ENCODE assay signal across 20 cellular contexts in genomic region chr2:35963344-35963743, GRCh38.
A peak's percentile ranks its signal among the peaks of the same experiment; 100 is the strongest.
DNase-seq lines count a peak whose midpoint lies in the region; ATAC-seq and TF ChIP-seq lines count a peak whose summit lies in the region.
"Had no signal": no experiment of that assay in that cellular context is flagged by ENCODE, and none has a peak within 500 bp of the region (broad histone marks: within the 10 kb centered on the region; RNA-seq: fewer than 3 reads in every experiment).

No MANE protein-coding gene starts in this region.

- H3K79me2 ChIP-seq in SK-N-SH (ENCODE audit: insufficient read depth), result no peaks in the 10 kb centered on the region

- ATAC-seq in SK-N-SH treated with all-trans-retinoic acid at 6 μM for 48 hours, result no peak
- ATAC-seq in stimulated activated effector memory CD8-positive, alpha-beta T cell treated with anti-CD3 and anti-CD28 coated beads, Interleukin-12 subunit alpha, Interleukin-12 subunit beta, amount 100 ng/mL, for 72 hours, result no peak
- ATAC-seq in GM21717 (IDR thresholded peaks at IDR 0.05; ENCODE audit: unreplicated experiment), result no peak
- ATAC-seq: HepG2 had no signal

- no peak overlapping the region for H3K27ac ChIP-seq in SK-N-SH (ENCODE audit: low read depth in 2 of 2, low read length in 1 of 2)
- H3K27ac ChIP-seq: 22Rv1, GM23248 had no signal

- TF ChIP-seq RAD21 in SK-N-SH (IDR thresholded peaks at IDR 0.05; ENCODE audit: low read length), result no peak

- H3K27ac Mint-ChIP-seq in endothelial cell (ENCODE audit: unreplicated experiment), result peak overlapping the region; percentile 84
- peak overlapping the region; percentile 59 for H3K27ac Mint-ChIP-seq in mesothelial cell of epicardium
- no peak overlapping the region for H3K27ac Mint-ChIP-seq in stimulated activated effector memory CD8-positive, alpha-beta T cell treated with anti-CD3 and anti-CD28 coated beads, Interleukin-12 subunit alpha, Interleukin-12 subunit beta, amount 100 ng/mL, for 72 hours
- H3K27ac Mint-ChIP-seq: HFFc6 had no signal

- H3K4me3 Mint-ChIP-seq in endothelial cell (ENCODE audit: unreplicated experiment) (no peak overlapping the region), mesothelial cell of epicardium (no peak overlapping the region)
- no peak overlapping the region for H3K4me3 Mint-ChIP-seq in stimulated activated effector memory CD8-positive, alpha-beta T cell treated with anti-CD3 and anti-CD28 coated beads, Interleukin-12 subunit alpha, Interleukin-12 subunit beta, amount 100 ng/mL, for 72 hours
- H3K4me3 Mint-ChIP-seq: H9 had no signal

- H3K27me3 Mint-ChIP-seq in endothelial cell (ENCODE audit: unreplicated experiment) (no peaks in the 10 kb centered on the region), mesothelial cell of epicardium (ENCODE audit: low read depth) (no peaks in the 10 kb centered on the region)

- TF ChIP-seq EP300 in SK-N-SH (IDR thresholded peaks at IDR 0.05; ENCODE audit: borderline replicate concordance in 1 of 2, low read depth in 1 of 2, low read length in 1 of 2), result no peak

- CTCF ChIA-PET in SK-N-SH (lab: Yijun Ruan, JAX), result interaction anchor here (1.6 kb wide), 1 partner anchor 10 kb away, joined by 3 read pairs; no protein-coding TSS in a partner anchor

- POLR2A ChIA-PET in SK-N-SH (lab: Yijun Ruan, JAX), result no interaction called here

- no peak overlapping the region for H2AFZ ChIP-seq in SK-N-SH (ENCODE audit: low read depth)
- H2AFZ ChIP-seq: GM23248 had no signal

- peaks cover 12% of the 10 kb centered on the region for H3K36me3 Mint-ChIP-seq in endothelial cell (ENCODE audit: low read depth, unreplicated experiment)
- H3K36me3 Mint-ChIP-seq in mesothelial cell of epicardium, result peaks cover 4% of the 10 kb centered on the region
- H3K36me3 Mint-ChIP-seq in stimulated activated effector memory CD8-positive, alpha-beta T cell treated with anti-CD3 and anti-CD28 coated beads, Interleukin-12 subunit alpha, Interleukin-12 subunit beta, amount 100 ng/mL, for 72 hours, result no peaks in the 10 kb centered on the region

- 7% methylated on average over 1 of the region's 1 CpG for WGBS in SK-N-SH (ENCODE audit: low lambda C conversion rate)

- no peak overlapping the region for H3K9ac ChIP-seq in SK-N-SH
- H3K9ac ChIP-seq: GM23248 had no signal

- TF ChIP-seq CTCF in SK-N-SH (IDR thresholded peaks at IDR 0.05) (no peak), endothelial cell (IDR thresholded peaks at IDR 0.05; ENCODE audit: unreplicated experiment) (no peak), mesothelial cell of epicardium (IDR thresholded peaks at IDR 0.05; ENCODE audit: unreplicated experiment) (no peak)

- no peaks in the 10 kb centered on the region for H3F3A ChIP-seq in SK-N-SH (replicated peaks; ENCODE audit: insufficient read depth)

- H3K9me3 Mint-ChIP-seq in endothelial cell (ENCODE audit: unreplicated experiment) (no peaks in the 10 kb centered on the region), mesothelial cell of epicardium (peaks cover 8% of the 10 kb centered on the region)
- H3K9me3 Mint-ChIP-seq in stimulated activated effector memory CD8-positive, alpha-beta T cell treated with anti-CD3 and anti-CD28 coated beads, Interleukin-12 subunit alpha, Interleukin-12 subunit beta, amount 100 ng/mL, for 72 hours, result no peaks in the 10 kb centered on the region
- H3K9me3 Mint-ChIP-seq: HFFc6 had no signal

- peaks cover 0 to 8% of the 10 kb centered on the region in 2 experiments; a peak in 1 of 4 replicates for H3K4me1 ChIP-seq in SK-N-SH (ENCODE audit: control insufficient read depth in 1 of 2, insufficient read depth in 2 of 2, low read depth in 1 of 2, low read length in 1 of 2)

- H3K4me1 Mint-ChIP-seq in endothelial cell (ENCODE audit: unreplicated experiment), result peaks cover 20% of the 10 kb centered on the region
- peaks cover 18% of the 10 kb centered on the region for H3K4me1 Mint-ChIP-seq in mesothelial cell of epicardium
- H3K4me1 Mint-ChIP-seq in stimulated activated effector memory CD8-positive, alpha-beta T cell treated with anti-CD3 and anti-CD28 coated beads, Interleukin-12 subunit alpha, Interleukin-12 subunit beta, amount 100 ng/mL, for 72 hours, result no peaks in the 10 kb centered on the region

- H3K27me3 ChIP-seq in SK-N-SH (ENCODE audit: insufficient read depth), result no peaks in the 10 kb centered on the region

- H3K4me2 ChIP-seq in SK-N-SH, result peak overlapping the region; percentile 65; the same call in 1 of the 2 replicates

- DNase-seq in SK-N-SH, result no peak
- DNase-seq in endothelial cell (ENCODE audit: low spot score), result no peak
- DNase-seq in mesothelial cell of epicardium (ENCODE audit: low spot score in 2 of 2, unreplicated experiment in 2 of 2), result no peak
- DNase-seq in ecto neural progenitor cell (ENCODE audit: low spot score), result no peak
- no peak for DNase-seq in stimulated activated effector memory CD8-positive, alpha-beta T cell treated with anti-CD3 and anti-CD28 coated beads, Interleukin-12 subunit alpha, Interleukin-12 subunit beta, amount 100 ng/mL, for 72 hours (ENCODE audit: low spot score in 2 of 2)
- DNase-seq: ACHN, H9, HFFc6, Karpas-422, NCI-H1105, NCI-H1436 treated with DMSO at 0.1 percent for 48 hours, NCI-H187 treated with DMSO at 0.1 percent for 48 hours, NCI-H2171 treated with DMSO at 0.1 percent for 48 hours, NCI-H524, NCI-H748 treated with DMSO at 0.1 percent for 48 hours had no signal

- H4K20me1 ChIP-seq in SK-N-SH (ENCODE audit: insufficient read depth), result no peaks in the 10 kb centered on the region

- no peaks in the 10 kb centered on the region for H3K9me3 ChIP-seq in SK-N-SH

- H3K4me3 ChIP-seq in SK-N-SH (ENCODE audit: low read depth in 2 of 2, low read length in 1 of 2), result no peak overlapping the region
- H3K4me3 ChIP-seq: GM23248 had no signal

- H3K9me2 ChIP-seq in SK-N-SH, result no peaks in the 10 kb centered on the region; the same call in 1 of the 2 replicates

- H3K36me3 ChIP-seq in SK-N-SH (replicated peaks in 1 of 2; ENCODE audit: control insufficient read depth in 1 of 2, insufficient read depth in 2 of 2, low read length in 1 of 2), result no peaks in the 10 kb centered on the region

TF ChIP-seq in SK-N-SH, 30 proteins besides CTCF, POLR2A, EP300 and RAD21 (continues in another document):
- TF ChIP-seq MXI1 (IDR thresholded peaks at IDR 0.05; ENCODE audit: low read depth, low read length), result no peak
- TF ChIP-seq NRF1 (IDR thresholded peaks at IDR 0.05; ENCODE audit: low read depth, low read length), result no peak
- TF ChIP-seq RCOR1 (IDR thresholded peaks at IDR 0.05; ENCODE audit: low read length), result no peak
- TF ChIP-seq NFIC (IDR thresholded peaks at IDR 0.05; ENCODE audit: borderline replicate concordance), result no peak
- TF ChIP-seq FOXJ3 (CRISPR knock-in tag; IDR thresholded peaks at IDR 0.05), result no peak
- TF ChIP-seq FOXM1 (IDR thresholded peaks at IDR 0.05; ENCODE audit: low read depth), result no peak
- no peak for TF ChIP-seq GABPA (IDR thresholded peaks at IDR 0.05; ENCODE audit: low read depth)
- no peak for TF ChIP-seq MAX (IDR thresholded peaks at IDR 0.05; ENCODE audit: low read depth)
- no peak for TF ChIP-seq FOSL2 (IDR thresholded peaks at IDR 0.05; ENCODE audit: borderline replicate concordance, low read depth)
- no peak for TF ChIP-seq USF1 (IDR thresholded peaks at IDR 0.05; ENCODE audit: borderline replicate concordance, low read depth)

TF ChIP-seq in SK-N-SH treated with all-trans-retinoic acid at 6 μM for 48 hours, 23 proteins besides CTCF, POLR2A, EP300 and RAD21:
- no peak for TF ChIP-seq ZFP30 (CRISPR knock-in tag; IDR thresholded peaks at IDR 0.05)
- TF ChIP-seq GLIS3 (CRISPR knock-in tag; IDR thresholded peaks at IDR 0.05), result no peak
- TF ChIP-seq ZNF565 (CRISPR knock-in tag; conservative IDR thresholded peaks at IDR 0.05; ENCODE audit: low read depth), result no peak
- no peak for TF ChIP-seq ZNF70 (CRISPR knock-in tag; IDR thresholded peaks at IDR 0.05)
- TF ChIP-seq CSRNP3 (CRISPR knock-in tag; IDR thresholded peaks at IDR 0.05), result no peak
- TF ChIP-seq BACH2 (CRISPR knock-in tag; IDR thresholded peaks at IDR 0.05; ENCODE audit: borderline replicate concordance), result no peak
- no peak for TF ChIP-seq OSR1 (CRISPR knock-in tag; IDR thresholded peaks at IDR 0.05)
